In the genomic region with DNA sequence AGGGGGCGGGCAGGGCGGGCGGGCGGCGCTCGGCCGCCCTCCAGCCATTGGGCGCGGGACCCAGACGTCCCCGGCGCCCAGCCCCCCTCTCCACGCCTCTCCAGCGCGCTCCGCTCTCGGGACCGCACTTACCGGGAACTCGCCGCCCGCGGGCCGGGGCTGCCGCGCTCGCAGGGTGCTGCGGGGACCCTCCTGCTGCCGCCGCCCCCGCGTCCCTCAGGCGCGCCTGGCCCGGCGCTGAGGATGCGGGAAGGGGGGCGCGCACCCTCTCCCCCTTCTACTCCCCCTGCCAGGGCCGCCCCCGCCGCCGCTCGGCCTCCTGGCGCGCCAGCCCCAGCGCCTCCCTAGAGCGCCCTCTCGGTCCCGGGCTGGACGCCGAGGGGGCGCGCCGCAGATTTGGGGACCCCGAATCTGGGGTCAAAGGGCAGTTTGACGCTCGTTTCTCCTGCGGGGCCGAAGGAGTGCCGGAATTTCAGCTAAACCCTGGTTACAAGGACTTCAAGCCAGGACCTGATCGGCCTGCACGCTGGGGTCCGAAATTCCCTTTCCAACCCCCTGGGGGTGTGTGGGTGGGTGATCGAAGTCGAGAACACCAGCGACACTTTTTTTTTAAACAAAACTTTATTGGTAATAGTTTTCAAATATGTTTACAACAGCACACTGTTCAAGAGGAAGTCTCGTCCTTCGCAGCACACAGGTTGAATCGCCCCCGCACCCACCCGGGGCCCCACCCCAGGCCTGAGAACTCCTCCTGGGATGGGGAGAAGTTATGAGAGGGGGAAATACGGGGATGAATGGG, we compare ENCODE assay signal across 8 cellular contexts. TPM values are rescaled to one million over a fixed set of nuclear protein-coding genes. Genes with fewer than 3 reads are reported as not detected.
A peak's percentile ranks its signal among the peaks of the same experiment; 100 is the strongest.
DNase-seq lines count a peak whose midpoint lies in the region; ATAC-seq and TF ChIP-seq lines count a peak whose summit lies in the region.

No MANE protein-coding gene starts in this region.

- H3K4me3 ChIP-seq in Panc1 (ENCODE audit: low read depth in 2 of 2, low read length in 2 of 2) = peak overlapping the region; percentile 64 to 66
- H3K4me3 ChIP-seq in gastroesophageal sphincter = peak overlapping the region; percentile 67 to 89
- H3K4me3 ChIP-seq in aorta (ENCODE audit: low read length in 2 of 2) = peak overlapping the region; percentile 76 to 96

- peak; percentile 91 to 93 for TF ChIP-seq POLR2A in gastroesophageal sphincter (IDR thresholded peaks at IDR 0.05)

- H3K36me3 ChIP-seq in Panc1 (ENCODE audit: control insufficient read depth, insufficient read depth, low read length) (no peaks in the 10 kb centered on the region; the same call in 1 of the 2 replicates), gastroesophageal sphincter (peaks cover 0 to 24% of the 10 kb centered on the region in 2 donors), aorta (ENCODE audit: control insufficient read depth in 1 of 2, insufficient read depth in 2 of 2, low read length in 1 of 2) (no peaks in the 10 kb centered on the region)

- H3K4me1 ChIP-seq in Panc1 (ENCODE audit: control insufficient read depth, insufficient read depth, low read length) (peaks cover 4% of the 10 kb centered on the region), gastroesophageal sphincter (peaks cover 0 to 25% (median 10%) of the 10 kb centered on the region in 3 donors), aorta (ENCODE audit: control insufficient read depth in 1 of 2, insufficient read depth in 2 of 2, low read length in 2 of 2) (no peaks in the 10 kb centered on the region)

- H3K27ac Mint-ChIP-seq in Calu3 (ENCODE audit: unreplicated experiment) = peak overlapping the region; percentile 67

- H3K27ac ChIP-seq in Panc1 (ENCODE audit: low read length) (peak overlapping the region; percentile 89), gastroesophageal sphincter (peak overlapping the region; percentile 94 to 99 (median 98)), aorta (ENCODE audit: low read depth in 1 of 2, low read length in 2 of 2) (peak overlapping the region; percentile 46 to 93)

- 0% methylated on average over 1 to 3 of the region's 73 CpGs for WGBS in gastroesophageal sphincter (ENCODE audit: low coverage in 1 of 2), 2 donors
- WGBS in aorta, 2 donors = 1% methylated on average over 40 to 73 of the region's 73 CpGs

- peaks cover 34% of the 10 kb centered on the region for H3K36me3 Mint-ChIP-seq in Calu3 (ENCODE audit: insufficient read depth, unreplicated experiment)

- no peaks in the 10 kb centered on the region for H3K27me3 ChIP-seq in Panc1 (ENCODE audit: control insufficient read depth, insufficient read depth, low read length)
- no peaks in the 10 kb centered on the region for H3K27me3 ChIP-seq in gastroesophageal sphincter
- no peaks in the 10 kb centered on the region for H3K27me3 ChIP-seq in aorta (ENCODE audit: control insufficient read depth in 1 of 2, insufficient read depth in 2 of 2, low read length in 1 of 2)

- TF ChIP-seq CTCF in Calu3 (IDR thresholded peaks at IDR 0.05; ENCODE audit: unreplicated experiment) = no peak
- peak; percentile 63 for TF ChIP-seq CTCF in Panc1 (IDR thresholded peaks at IDR 0.05)
- TF ChIP-seq CTCF in gastroesophageal sphincter (IDR thresholded peaks at IDR 0.05) = peak in 2 of 4 experiments; percentile 27 to 51
- no peak for TF ChIP-seq CTCF in omental fat pad (IDR thresholded peaks at IDR 0.05)

- POLR2A ChIA-PET in Panc1 (lab: Charles Lee) = no interaction called here

- intact Hi-C loops in Calu3 (cut with micrococcal nuclease; ENCODE audit: unreplicated experiment) (no loop called here), Panc1 (cut with micrococcal nuclease; ENCODE audit: unreplicated experiment) (no loop called here), aorta (cut with DNase I) (loop anchor here in 1 of 2 donors (2.0 kb wide), 1 partner anchor 46 kb away; a partner anchor contains a TSS)

- H3K9me3 ChIP-seq in Panc1 (ENCODE audit: control insufficient read depth, insufficient read depth, low read depth, low read length) (peaks cover 3% of the 10 kb centered on the region; the same call in 1 of the 2 replicates), gastroesophageal sphincter (peaks cover 0 to 12% (median 0%) of the 10 kb centered on the region in 3 donors), aorta (ENCODE audit: control insufficient read depth, low read length) (no peaks in the 10 kb centered on the region)

- no peaks in the 10 kb centered on the region for H3K9me3 Mint-ChIP-seq in Calu3 (ENCODE audit: low read depth, unreplicated experiment)

- no peak for TF ChIP-seq EP300 in gastroesophageal sphincter (IDR thresholded peaks at IDR 0.05)

- peak; percentile 55 for ATAC-seq in GM19438 (IDR thresholded peaks at IDR 0.05; ENCODE audit: low read depth, unreplicated experiment)
- peak; percentile 46 for ATAC-seq in HG03565 (IDR thresholded peaks at IDR 0.05; ENCODE audit: unreplicated experiment)
- peak; percentile 88 for ATAC-seq in Panc1
- ATAC-seq in gastroesophageal sphincter = peak; percentile 90
- peak; percentile 79 for ATAC-seq in omental fat pad (ENCODE audit: low FRiP score)
- ATAC-seq in aorta (ENCODE audit: low FRiP score) = peak; percentile 85

- DNase-seq in Calu3 = peak; percentile 80
- DNase-seq in Panc1 (ENCODE audit: low read depth, low spot score) = no peak
- peak; percentile 90 for DNase-seq in activated effector memory CD4-positive, alpha-beta T cell treated with anti-CD3 and anti-CD28 coated beads, Interleukin-2, amount 50 U/mL, for 16 hours
- DNase-seq in omental fat pad (ENCODE audit: low spot score) = no peak
- peak; percentile 77 to 93 for DNase-seq in aorta

- CTCF ChIA-PET in Calu3 (lab: Charles Lee) = no interaction called here
- CTCF ChIA-PET in Panc1 (lab: Charles Lee) = no interaction called here

- peaks cover 8% of the 10 kb centered on the region for H3K4me1 Mint-ChIP-seq in Calu3 (ENCODE audit: low read depth, unreplicated experiment)

- peak overlapping the region; percentile 61 for H3K4me3 Mint-ChIP-seq in Calu3 (ENCODE audit: low read depth, unreplicated experiment)

- no peaks in the 10 kb centered on the region for H3K27me3 Mint-ChIP-seq in Calu3 (ENCODE audit: unreplicated experiment)

- no TSS peak for BruUV-seq in Calu3 (replicated peaks; lab: Mats Ljungman, UMichigan)
- no TSS peak for BruUV-seq in Panc1 (replicated peaks; lab: Mats Ljungman, UMichigan)

- in situ Hi-C loops in Panc1 (cut with HindIII; ENCODE audit: low pct_unique_long_range_greater_than_20kb, low sequenced_read_pairs) = no loop called here

RNA-seq across cellular contexts. Expression of a gene that starts 0.7 kb away (rescaled TPM):
- total RNA-seq in Calu3 (2022) = 41.1 and 44.2 TPM in 2 replicates
- total RNA-seq in Panc1 (2021; ENCODE audit: unreplicated experiment) = 82.0 TPM
- 73.2 TPM for polyA plus RNA-seq in Panc1 (2012; ENCODE audit: insufficient read length)
- total RNA-seq in gastroesophageal sphincter = 10 to 100 TPM; 21.9 to 61.3 (median 41.3) TPM
- 10 to 100 TPM in 2 of 4 donors, 1 to 10 TPM in 2; 8.6 to 22.5 (median 10.8) TPM for total RNA-seq in omental fat pad
- total RNA-seq in aorta = 10 to 100 TPM; 28.1 to 32.9 TPM
- polyA plus RNA-seq in aorta = 10 to 100 TPM; 27.4 to 28.4 TPM

RNA-seq across cellular contexts. Expression of a gene that starts 5.7 kb away (rescaled TPM):
- not detected in 2 replicates for total RNA-seq in Calu3 (2022)
- total RNA-seq in Panc1 (2021; ENCODE audit: unreplicated experiment) = 0.28 TPM
- not detected for polyA plus RNA-seq in Panc1 (2012; ENCODE audit: insufficient read length)
- total RNA-seq in gastroesophageal sphincter = not detected
- not detected for total RNA-seq in omental fat pad
- total RNA-seq in aorta = not detected
- polyA plus RNA-seq in aorta = not detected

RNA-seq across cellular contexts. Expression of a gene that starts 18.7 kb away (rescaled TPM):
- total RNA-seq in Calu3 (2022) (4.2 and 5.2 TPM in 2 replicates), Panc1 (2021; ENCODE audit: unreplicated experiment) (1.5 TPM), gastroesophageal sphincter (1 to 10 TPM; 2.7 to 9.5 (median 5.6) TPM), omental fat pad (1 to 10 TPM in 3 of 4 donors, not detected in 1; 1.6 to 3.0 (median 2.8) TPM), aorta (1 to 10 TPM; 1.2 to 2.2 TPM)
- 2.9 TPM for polyA plus RNA-seq in Panc1 (2012; ENCODE audit: insufficient read length)
- polyA plus RNA-seq in aorta = 1 to 10 TPM; 4.7 to 6.6 TPM

RNA-seq across cellular contexts. Expression of a gene that starts 26.3 kb away (rescaled TPM):
- total RNA-seq in Calu3 (2022) = 57.3 and 59.8 TPM in 2 replicates
- total RNA-seq in Panc1 (2021; ENCODE audit: unreplicated experiment) = 70.8 TPM
- 50.7 TPM for polyA plus RNA-seq in Panc1 (2012; ENCODE audit: insufficient read length)
- 100 to 1,000 TPM in 1 of 4 donors, 10 to 100 TPM in 3; 62.3 to 138 (median 76.6) TPM for total RNA-seq in gastroesophageal sphincter
- total RNA-seq in omental fat pad = 10 to 100 TPM; 31.5 to 56.1 (median 45.1) TPM
- total RNA-seq in aorta = 100 to 1,000 TPM; 123 to 125 TPM
- polyA plus RNA-seq in aorta = 10 to 100 TPM; 53.7 to 56.3 TPM

RNA-seq across cellular contexts. Expression of a gene that starts 29.4 kb away (rescaled TPM):
- total RNA-seq in Calu3 (2022) (21.4 and 27.0 TPM in 2 replicates), Panc1 (2021; ENCODE audit: unreplicated experiment) (0.54 TPM), gastroesophageal sphincter (not detected), omental fat pad (not detected), aorta (under 1 TPM in 1 of 2 donors, not detected in 1; 0.63 TPM)
- 1.3 TPM for polyA plus RNA-seq in Panc1 (2012; ENCODE audit: insufficient read length)
- polyA plus RNA-seq in aorta = 1 to 10 TPM in 1 of 2 donors, under 1 TPM in 1; 0.18 to 3.5 TPM

Comparison
In these comparisons a context has a peak if more than half of its experiments do, and no peak if none do; other contexts are left out.
1. DNase-seq: peak in Calu3 (single experiment), activated effector memory CD4-positive, alpha-beta T cell treated with anti-CD3 and anti-CD28 coated beads, Interleukin-2, amount 50 U/mL, for 16 hours (single experiment) and aorta (2 of 2); none in Panc1 (single experiment) and omental fat pad (single experiment).
2. Peak in every context shown above with its lines, with median percentiles within 50 percentile points of each other: ATAC-seq, H3K27ac ChIP-seq and H3K4me3 ChIP-seq.